8 cellular contexts compared by ENCODE assay signal in genomic region chr16:3021449-3022207, GRCh38. TPM values are rescaled to one million over a fixed set of nuclear protein-coding genes. Genes with fewer than 3 reads are reported as not detected.
A peak's percentile ranks its signal among the peaks of the same experiment; 100 is the strongest.
DNase-seq lines count a peak whose midpoint lies in the region; ATAC-seq and FAIRE-seq lines count a peak whose summit lies in the region.

No MANE protein-coding gene starts in this region.

- peak overlapping the region; percentile 100 for H3K27ac ChIP-seq in mesodermal cell (ENCODE audit: low read depth, low read length, severe bottlenecking)

- ATAC-seq in effector memory CD8-positive, alpha-beta T cell (replicated peaks): peak; percentile 15
- ATAC-seq in GM19467 (IDR thresholded peaks at IDR 0.05; ENCODE audit: unreplicated experiment): no peak

- H3K4me1 ChIP-seq in mesodermal cell (ENCODE audit: control insufficient read depth, insufficient read depth, low read length, poor library complexity, severe bottlenecking): peaks cover 15% of the 10 kb centered on the region

- no peaks in the 10 kb centered on the region for H3K27me3 Mint-ChIP-seq in effector memory CD8-positive, alpha-beta T cell

- peak overlapping the region; percentile 73 for H3K4me3 ChIP-seq in mesodermal cell (ENCODE audit: extremely low read depth, insufficient read depth, low read length, poor library complexity, severe bottlenecking)

- H3K9me3 Mint-ChIP-seq in effector memory CD8-positive, alpha-beta T cell: no peaks in the 10 kb centered on the region

- WGBS in mesodermal cell (ENCODE audit: insufficient coverage in 2 of 2), 2 experiments: 0 to 2% methylated on average over 14 to 22 of the region's 25 CpGs

- peak; percentile 85 for FAIRE-seq in A204.1 (lab: Jason Lieb, UNC)
- FAIRE-seq in GM18507 (lab: Jason Lieb, UNC): peak; percentile 79

- H3K9me3 ChIP-seq in mesodermal cell (ENCODE audit: control insufficient read depth, low read length): no peaks in the 10 kb centered on the region

- no peak for DNase-seq in GM18507 (ENCODE audit: extremely low spot score, insufficient read length, low read depth)
- DNase-seq in NCI-H82 treated with DMSO at 0.1 percent for 48 hours (lab: John Stamatoyannopoulos, UW; ENCODE audit: unreplicated experiment): peak; percentile 47
- DNase-seq in activated CD8-positive, alpha-beta memory T cell treated with anti-CD3 and anti-CD28 coated beads for 4 hours (ENCODE audit: low read depth in 2 of 2): peak; percentile 73 to 77
- DNase-seq in effector memory CD8-positive, alpha-beta T cell: peak; percentile 56 to 60 (median 57)
- DNase-seq in stimulated activated CD8-positive, alpha-beta memory T cell treated with anti-CD3 and anti-CD28 coated beads, Interleukin-15, amount 100 ng/mL, for 4 hours (ENCODE audit: low read depth in 2 of 2): peak; percentile 69 to 83

- H3K4me3 Mint-ChIP-seq in effector memory CD8-positive, alpha-beta T cell: peak overlapping the region; percentile 81 to 85

- H3K27ac Mint-ChIP-seq in effector memory CD8-positive, alpha-beta T cell: peak overlapping the region; percentile 42 to 93

- H3K36me3 ChIP-seq in mesodermal cell (ENCODE audit: control insufficient read depth, insufficient read depth, low read length): peaks cover 29% of the 10 kb centered on the region

- peaks cover 26% of the 10 kb centered on the region for H3K36me3 Mint-ChIP-seq in effector memory CD8-positive, alpha-beta T cell (ENCODE audit: insufficient read depth)

- peaks cover 41 to 45% of the 10 kb centered on the region in 2 donors for H3K4me1 Mint-ChIP-seq in effector memory CD8-positive, alpha-beta T cell (ENCODE audit: low read depth in 2 of 2)

RNA-seq across cellular contexts. Expression of gene TNFRSF12A, which starts 1.5 kb away (rescaled TPM):
- polyA plus RNA-seq in mesodermal cell (2013, experiment 1 of 2): 82.1 TPM
- 58.3 TPM for polyA plus RNA-seq in mesodermal cell (2013, experiment 2 of 2)

RNA-seq across cellular contexts. Expression of gene HCFC1R1, which starts 2.1 kb away (rescaled TPM):
- polyA plus RNA-seq in mesodermal cell (2013, experiment 1 of 2): 106 TPM
- polyA plus RNA-seq in mesodermal cell (2013, experiment 2 of 2): 97.8 TPM

RNA-seq across cellular contexts. Expression of gene THOC6, which starts 2.2 kb away (rescaled TPM):
- 35.8 TPM for polyA plus RNA-seq in mesodermal cell (2013, experiment 1 of 2)
- 31.4 TPM for polyA plus RNA-seq in mesodermal cell (2013, experiment 2 of 2)

RNA-seq across cellular contexts. Expression of gene CLDN6, which starts 3.6 kb away (rescaled TPM):
- polyA plus RNA-seq in mesodermal cell (2013, experiment 1 of 2): 55.8 TPM
- 47.6 TPM for polyA plus RNA-seq in mesodermal cell (2013, experiment 2 of 2)

RNA-seq across cellular contexts. Expression of gene CLDN9, which starts 8.9 kb away (rescaled TPM):
- polyA plus RNA-seq in mesodermal cell (2013, experiment 1 of 2): not detected
- not detected for polyA plus RNA-seq in mesodermal cell (2013, experiment 2 of 2)
